In the genomic region with DNA sequence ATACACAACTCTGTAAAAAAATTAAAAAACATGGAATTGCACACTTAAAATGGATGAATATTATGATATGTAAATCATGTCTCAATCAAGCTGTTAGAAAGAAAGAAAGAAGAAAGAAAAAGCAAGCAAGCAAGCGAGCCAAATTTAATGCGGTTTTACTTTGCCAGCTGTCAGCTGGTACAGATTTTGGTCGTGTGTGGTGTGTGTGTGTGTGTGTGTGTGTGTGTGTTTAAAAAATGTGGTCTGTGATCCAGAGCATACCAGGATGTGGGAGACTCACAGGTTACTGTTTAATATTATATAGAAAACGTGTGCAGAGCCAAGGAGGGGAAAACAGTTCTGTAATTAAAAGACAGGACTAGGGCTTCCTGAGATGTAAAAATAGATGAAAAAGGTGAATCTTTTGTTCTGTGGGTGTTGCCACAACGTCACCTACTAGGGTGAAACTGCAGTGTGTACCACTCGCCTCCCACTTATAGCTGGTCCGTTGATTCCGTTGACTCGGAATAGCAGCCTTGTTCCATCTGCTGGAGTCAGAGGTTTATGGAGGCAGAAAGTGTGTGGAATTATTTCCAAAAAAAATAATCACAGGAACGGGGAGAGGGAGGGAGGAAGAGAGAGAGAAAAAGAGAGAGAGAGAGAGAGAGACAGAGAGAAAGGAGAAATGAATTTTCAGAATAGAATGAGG, we compare ENCODE assay signal across 9 cellular contexts.
DNase-seq lines count a peak whose midpoint lies in the region; ATAC-seq, FAIRE-seq and TF ChIP-seq lines count a peak whose summit lies in the region.
"Had no signal": no experiment of that assay in that cellular context is flagged by ENCODE, and none has a peak within 500 bp of the region (broad histone marks: within the 10 kb centered on the region; RNA-seq: fewer than 3 reads in every experiment).

No MANE protein-coding gene starts in this region.

- H3K27me3 ChIP-seq in OCI-LY1 (ENCODE audit: insufficient read depth, low read length) (no peaks in the 10 kb centered on the region), neuron (ENCODE audit: insufficient read depth, low read length) (no peaks in the 10 kb centered on the region), pancreas (no peaks in the 10 kb centered on the region)
- H3K27me3 ChIP-seq: cardiac muscle cell had no signal

- H2AFZ ChIP-seq in OCI-LY1 (ENCODE audit: low read length) (no peak overlapping the region), neuron (ENCODE audit: low read depth, low read length) (peak overlapping the region; percentile 82)

- H3K4me3 ChIP-seq in OCI-LY1 (ENCODE audit: low read depth, low read length, poor library complexity, severe bottlenecking) (peak overlapping the region; percentile 25), neuron (ENCODE audit: low read length) (no peak overlapping the region), pancreas (no peak overlapping the region)
- H3K4me3 ChIP-seq: cardiac muscle cell had no signal

- H3K27ac ChIP-seq in OCI-LY1 (ENCODE audit: low read depth, low read length, poor library complexity, severe bottlenecking), result peak overlapping the region; percentile 95
- peak overlapping the region in 2 of 4 donors; percentile 25 to 26 for H3K27ac ChIP-seq in pancreas
- H3K27ac ChIP-seq: cardiac muscle cell had no signal

- H3K9me3 ChIP-seq in OCI-LY1 (ENCODE audit: low read length) (no peaks in the 10 kb centered on the region), neuron (ENCODE audit: low read length) (no peaks in the 10 kb centered on the region), pancreas (no peaks in the 10 kb centered on the region)

- TF ChIP-seq CTCF in OCI-LY1 (IDR thresholded peaks at IDR 0.05; ENCODE audit: low read length) (no peak), pancreas (IDR thresholded peaks at IDR 0.05) (no peak)

- no peaks in the 10 kb centered on the region for H3K79me2 ChIP-seq in OCI-LY1 (ENCODE audit: insufficient read depth, low read length)

- H4K20me1 ChIP-seq in OCI-LY1 (ENCODE audit: insufficient read depth, low read length), result no peaks in the 10 kb centered on the region

- peak overlapping the region; percentile 56 for H3K9ac ChIP-seq in OCI-LY1 (ENCODE audit: low read length)

- H3K9me2 ChIP-seq in OCI-LY1 (ENCODE audit: low read depth, low read length), result no peaks in the 10 kb centered on the region

- peaks cover 13% of the 10 kb centered on the region for H3F3A ChIP-seq in OCI-LY1 (ENCODE audit: insufficient read depth, low read length)

- peak; percentile 47 for ATAC-seq in GM19395 (IDR thresholded peaks at IDR 0.05; ENCODE audit: unreplicated experiment)
- no peak for ATAC-seq in pancreas
- no peak for ATAC-seq in HG02588 (IDR thresholded peaks at IDR 0.05; ENCODE audit: unreplicated experiment)

- no peaks in the 10 kb centered on the region for H3K36me3 ChIP-seq in OCI-LY1 (ENCODE audit: insufficient read depth, low read length)
- H3K36me3 ChIP-seq in neuron (ENCODE audit: insufficient read depth, low read length), result no peaks in the 10 kb centered on the region
- H3K36me3 ChIP-seq in pancreas, result no peaks in the 10 kb centered on the region
- H3K36me3 ChIP-seq: cardiac muscle cell had no signal

- 52 to 54% methylated on average over 10 of the region's 10 CpGs for WGBS in pancreas, 2 donors

- peak overlapping the region; percentile 53 for H3K4me2 ChIP-seq in OCI-LY1 (ENCODE audit: low read length)

- DNase-seq in astrocyte of the hippocampus (ENCODE audit: low read depth, low spot score), result peak; percentile 64
- DNase-seq in NCI-H2196 treated with DMSO at 0.1 percent for 48 hours (lab: John Stamatoyannopoulos, UW; ENCODE audit: unreplicated experiment), result no peak
- no peak for DNase-seq in pancreas

- H3K4me1 ChIP-seq in OCI-LY1 (ENCODE audit: insufficient read depth, low read length, severe bottlenecking), result peaks cover 61% of the 10 kb centered on the region
- H3K4me1 ChIP-seq in neuron (ENCODE audit: insufficient read depth, low read length), result peaks cover 15% of the 10 kb centered on the region
- peaks cover 18 to 38% (median 32%) of the 10 kb centered on the region in 3 donors for H3K4me1 ChIP-seq in pancreas

- intact Hi-C loops in pancreas (cut with DNase I), result no loop called here

- FAIRE-seq in A204.1 (lab: Jason Lieb, UNC), result peak; percentile 96
- FAIRE-seq in pancreas (lab: Jason Lieb, UNC), result no peak
